ENCODE assay signal across 30 cellular contexts in the genomic region with DNA sequence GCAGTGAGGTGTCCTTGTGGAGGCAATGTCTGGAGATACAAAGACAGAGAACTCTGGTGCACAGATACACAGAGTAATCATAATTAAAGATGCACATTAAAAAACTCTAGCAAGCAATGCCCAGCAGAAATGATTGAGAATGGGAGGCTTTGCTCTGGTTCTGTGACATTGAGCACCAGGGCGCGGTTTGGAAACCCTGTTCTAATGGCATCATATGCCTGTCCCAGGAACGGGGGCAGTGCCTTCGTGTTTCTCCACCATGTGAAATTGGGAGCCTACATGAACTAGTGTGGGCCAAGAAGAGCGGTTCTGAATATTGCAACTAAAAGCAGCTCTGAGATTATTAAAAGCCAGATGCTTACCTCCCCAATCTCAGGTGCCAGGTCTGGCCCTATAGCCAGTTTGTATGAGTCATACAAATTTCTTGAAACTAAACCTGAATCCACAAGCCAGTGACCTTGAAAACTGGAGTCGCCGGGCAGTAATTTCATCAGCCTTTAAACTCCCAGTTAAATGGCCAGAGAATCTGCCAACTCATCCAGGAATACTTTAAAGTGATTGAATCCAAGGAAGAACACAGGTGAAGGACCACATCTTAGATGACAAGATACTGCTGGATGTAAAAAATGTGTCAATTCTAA. TPM values are rescaled to one million over a fixed set of nuclear protein-coding genes. Genes with fewer than 3 reads are reported as not detected.
DNase-seq lines count a peak whose midpoint lies in the region; FAIRE-seq and TF ChIP-seq lines count a peak whose summit lies in the region.
"Had no signal": no experiment of that assay in that cellular context is flagged by ENCODE, and none has a peak within 500 bp of the region (broad histone marks: within the 10 kb centered on the region; RNA-seq: fewer than 3 reads in every experiment).

No MANE protein-coding gene starts in this region.

- TF ChIP-seq RAD21 in liver (IDR thresholded peaks at IDR 0.05) = no peak

- H3K36me3 ChIP-seq in mammary epithelial cell (ENCODE audit: insufficient read depth, low read length) = peaks cover 3% of the 10 kb centered on the region
- H3K36me3 ChIP-seq in liver (ENCODE audit: control insufficient read depth in 4 of 4, insufficient read depth in 3 of 4, low read depth in 1 of 4, low read length in 3 of 4) = peaks cover 1 to 65% (median 47%) of the 10 kb centered on the region in 4 donors
- 0 out of 2 replicates have a peak, but pooled peaks cover 7% of the 10 kb centered on the region for H3K36me3 ChIP-seq in MM.1S (replicated peaks; ENCODE audit: insufficient read depth, low read length)

- DNase-seq in RCC 7860 (ENCODE audit: low spot score) (peak; percentile 11), mammary epithelial cell (peak; percentile 43), renal cortical epithelial cell (ENCODE audit: low read depth) (peak; percentile 73), MM.1S (no peak), MV-4-11 (lab: John Stamatoyannopoulos, UW) (no peak), CD1c-positive myeloid dendritic cell (ENCODE audit: extremely low spot score) (no peak), NCI-H1930 (lab: John Stamatoyannopoulos, UW) (no peak)
- DNase-seq: activated CD4-positive, alpha-beta T cell treated with anti-CD3 and anti-CD28 coated beads, Interleukin-2, amount 50 U/mL, for 48 hours; activated naive CD4-positive, alpha-beta T cell treated with anti-CD3 and anti-CD28 coated beads, Interleukin-2, amount 50 U/mL, for 16 hours; CD4-positive, CD25-positive, alpha-beta regulatory T cell; central memory CD4-positive, alpha-beta T cell; dermis blood vessel endothelial cell; gastrocnemius medialis; GOT3; hypothalamus; immature natural killer cell; NCI-H1105 treated with DMSO at 0.1 percent for 48 hours; NCI-H2029 treated with DMSO at 0.1 percent for 48 hours; NCI-H2227 treated with DMSO at 0.1 percent for 48 hours; NCI-H69; right cardiac atrium; RPMI8226; SK-N-SH; stimulated activated CD4-positive, alpha-beta T cell treated with anti-CD3 and anti-CD28 coated beads, Interleukin-12 subunit alpha, Interleukin-12 subunit beta, amount 100 ng/mL, for 4 hours; stimulated activated CD4-positive, alpha-beta T cell treated with anti-CD3 and anti-CD28 coated beads, Interleukin-4, amount 100 ng/mL, for 1 hour had no signal

- intact Hi-C loops in mammary epithelial cell (cut with micrococcal nuclease) = no loop called here

- no peak overlapping the region for H3K9ac ChIP-seq in mammary epithelial cell (ENCODE audit: insufficient read depth, low read length)
- no peak overlapping the region for H3K9ac ChIP-seq in liver (ENCODE audit: low read depth in 1 of 2, low read length in 2 of 2)
- no peak overlapping the region for H3K9ac ChIP-seq in MM.1S (ENCODE audit: low read length)
- H3K9ac ChIP-seq: parathyroid adenoma, SK-N-SH had no signal

- H4K20me1 ChIP-seq in mammary epithelial cell (ENCODE audit: insufficient read depth, low read length) = no peaks in the 10 kb centered on the region
- H4K20me1 ChIP-seq in MM.1S (ENCODE audit: insufficient read depth, low read length) = no peaks in the 10 kb centered on the region

- BruUV-seq in mammary epithelial cell (replicated peaks; lab: Mats Ljungman, UMichigan) = no TSS peak

- no peaks in the 10 kb centered on the region for H3K79me2 ChIP-seq in mammary epithelial cell (ENCODE audit: insufficient read depth, low read length)
- H3K79me2 ChIP-seq in MM.1S (ENCODE audit: low read length) = no peaks in the 10 kb centered on the region
- H3K79me2 ChIP-seq: parathyroid adenoma had no signal

- H3K4me1 ChIP-seq in mammary epithelial cell (ENCODE audit: insufficient read depth, low read length) = peaks cover 21% of the 10 kb centered on the region
- no peaks in the 10 kb centered on the region for H3K4me1 ChIP-seq in liver (ENCODE audit: control insufficient read depth in 4 of 4, insufficient read depth in 4 of 4, low read length in 3 of 4)
- no peaks in the 10 kb centered on the region for H3K4me1 ChIP-seq in MM.1S (ENCODE audit: low read length)
- H3K4me1 ChIP-seq: gastrocnemius medialis, parathyroid adenoma had no signal

- in situ Hi-C loops in mammary epithelial cell (cut with MboI; ENCODE audit: low sequenced_read_pairs in 2 of 2) = no loop called here

- no peak for TF ChIP-seq CTCF in mammary epithelial cell (conservative IDR thresholded peaks at IDR 0.05 in 1 of 2, IDR thresholded peaks at IDR 0.05 in 1 of 2; ENCODE audit: extremely low read depth in 1 of 2, insufficient read depth in 1 of 2, low read depth in 1 of 2, low read length in 2 of 2)
- no peak for TF ChIP-seq CTCF in liver (IDR thresholded peaks at IDR 0.05; ENCODE audit: low read depth, low read length, missing input control)
- TF ChIP-seq CTCF in MM.1S (IDR thresholded peaks at IDR 0.05; ENCODE audit: low read length) = no peak

- no peak overlapping the region for H3K4me3 ChIP-seq in mammary epithelial cell (replicated peaks in 1 of 3; ENCODE audit: insufficient read depth in 1 of 3, low read depth in 2 of 3, low read length in 3 of 3)
- no peak overlapping the region for H3K4me3 ChIP-seq in liver (ENCODE audit: low read depth in 1 of 3, low read length in 3 of 3)
- H3K4me3 ChIP-seq in MM.1S (ENCODE audit: low read length) = no peak overlapping the region
- H3K4me3 ChIP-seq: gastrocnemius medialis, GM12878 had no signal

- H3K9me3 ChIP-seq in mammary epithelial cell (replicated peaks; ENCODE audit: insufficient read depth, low read length) = no peaks in the 10 kb centered on the region
- no peaks in the 10 kb centered on the region for H3K9me3 ChIP-seq in liver (ENCODE audit: control insufficient read depth in 4 of 4, low read length in 3 of 4)
- H3K9me3 ChIP-seq in MM.1S (replicated peaks; ENCODE audit: insufficient read depth, low read length) = no peaks in the 10 kb centered on the region
- H3K9me3 ChIP-seq: gastrocnemius medialis, SK-N-SH had no signal

- H3K4me2 ChIP-seq in mammary epithelial cell (ENCODE audit: insufficient read depth, low read depth, low read length) = no peak overlapping the region
- no peak overlapping the region for H3K4me2 ChIP-seq in MM.1S (ENCODE audit: low read depth, low read length)
- H3K4me2 ChIP-seq: SK-N-SH had no signal

- H2AFZ ChIP-seq in mammary epithelial cell (ENCODE audit: low read depth, low read length) = no peak overlapping the region
- H2AFZ ChIP-seq in MM.1S (ENCODE audit: low read length) = no peak overlapping the region
- H2AFZ ChIP-seq: parathyroid adenoma had no signal

- no peak overlapping the region for H3K27ac ChIP-seq in mammary epithelial cell (ENCODE audit: insufficient read depth, low read depth, low read length)
- peak overlapping the region; percentile 0 to 23 for H3K27ac ChIP-seq in liver (ENCODE audit: low read depth in 1 of 2, low read length in 2 of 2)
- no peak overlapping the region for H3K27ac ChIP-seq in MM.1S (ENCODE audit: low read length)
- H3K27ac ChIP-seq: gastrocnemius medialis, parathyroid adenoma had no signal

- H3K27me3 ChIP-seq in mammary epithelial cell (ENCODE audit: insufficient read depth, low read length) = no peaks in the 10 kb centered on the region
- H3K27me3 ChIP-seq in liver (ENCODE audit: control insufficient read depth in 4 of 4, insufficient read depth in 4 of 4, low read length in 3 of 4) = no peaks in the 10 kb centered on the region
- H3K27me3 ChIP-seq in MM.1S (replicated peaks; ENCODE audit: insufficient read depth, low read length) = no peaks in the 10 kb centered on the region
- H3K27me3 ChIP-seq: gastrocnemius medialis had no signal

- peak; percentile 76 for FAIRE-seq in RCC 7860 (lab: Jason Lieb, UNC)
- FAIRE-seq: endometrium, GM12878, TTC549 had no signal

- CTCF ChIA-PET in mammary epithelial cell (lab: Charles Lee; ENCODE audit: low non-redundant PET) = no interaction called here

- no peaks in the 10 kb centered on the region for H3K9me2 ChIP-seq in MM.1S (replicated peaks; ENCODE audit: insufficient read depth, low read length)
- H3K9me2 ChIP-seq: SK-N-SH had no signal

- dilution Hi-C loops in mammary epithelial cell (cut with HindIII; ENCODE audit: low sequenced_read_pairs) = no loop called here

- WGBS in mammary epithelial cell (ENCODE audit: low coverage, missing lambda C conversion rate) = 83% methylated on average over 7 of the region's 7 CpGs
- WGBS in liver = 83% methylated on average over 7 of the region's 7 CpGs

- no peaks in the 10 kb centered on the region for H3F3A ChIP-seq in MM.1S (ENCODE audit: insufficient read depth, low read length)

TF ChIP-seq in liver, 16 proteins besides CTCF, POLR2A, EP300 and RAD21:
- TF ChIP-seq YY1 (IDR thresholded peaks at IDR 0.05) (no peak), RXRA (IDR thresholded peaks at IDR 0.05) (peak in 1 of 2 donors; percentile 31), JUND (IDR thresholded peaks at IDR 0.05) (peak; percentile 74 to 83), FOXA1 (IDR thresholded peaks at IDR 0.05) (no peak), HNF4A (conservative IDR thresholded peaks at IDR 0.05) (peak in 1 of 2 donors; percentile 42)
- TF ChIP-seq, protein P1, sequence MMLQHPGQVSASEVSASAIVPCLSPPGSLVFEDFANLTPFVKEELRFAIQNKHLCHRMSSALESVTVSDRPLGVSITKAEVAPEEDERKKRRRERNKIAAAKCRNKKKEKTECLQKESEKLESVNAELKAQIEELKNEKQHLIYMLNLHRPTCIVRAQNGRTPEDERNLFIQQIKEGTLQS (IDR thresholded peaks at IDR 0.05) = no peak
- TF ChIP-seq, protein P2, sequence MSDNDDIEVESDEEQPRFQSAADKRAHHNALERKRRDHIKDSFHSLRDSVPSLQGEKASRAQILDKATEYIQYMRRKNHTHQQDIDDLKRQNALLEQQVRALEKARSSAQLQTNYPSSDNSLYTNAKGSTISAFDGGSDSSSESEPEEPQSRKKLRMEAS (IDR thresholded peaks at IDR 0.05) = no peak

RNA-seq across cellular contexts. Expression of gene CTSL, which starts 22.2 kb away (rescaled TPM):
- 100 to 1,000 TPM in 1 of 2 donors, 10 to 100 TPM in 1; 38.8 to 109 TPM for total RNA-seq in mammary epithelial cell
- polyA plus RNA-seq in mammary epithelial cell = 131 TPM
- polyA minus RNA-seq in mammary epithelial cell = 24.0 TPM
- 100 to 1,000 TPM; 156 to 193 TPM for total RNA-seq in liver
- polyA plus RNA-seq in liver = 100 to 1,000 TPM; 167 to 210 TPM
- 79.2 and 157 TPM in 2 replicates for total RNA-seq in renal cortical epithelial cell

Comparison
In these comparisons a context has a peak if more than half of its experiments do, and no peak if none do; other contexts are left out.
1. DNase-seq: peak in RCC 7860 (single experiment), mammary epithelial cell (single experiment) and renal cortical epithelial cell (single experiment); none in MM.1S (single experiment), MV-4-11 (single experiment), CD1c-positive myeloid dendritic cell (single experiment) and NCI-H1930 (0 of 2).
2. H3K27ac ChIP-seq: peak in liver (2 of 2); none in mammary epithelial cell (single experiment) and MM.1S (single experiment).